ENCODE assay signal across 8 cellular contexts in genomic region chr9:19379283-19379682, GRCh38. TPM values are rescaled to one million over a fixed set of nuclear protein-coding genes. Genes with fewer than 3 reads are reported as not detected.
A peak's percentile ranks its signal among the peaks of the same experiment; 100 is the strongest.
DNase-seq lines count a peak whose midpoint lies in the region; ATAC-seq and TF ChIP-seq lines count a peak whose summit lies in the region.

No MANE protein-coding gene starts in this region.

- peaks cover 34% of the 10 kb centered on the region for H4K20me1 ChIP-seq in hepatocyte (ENCODE audit: insufficient read depth, poor library complexity, severe bottlenecking)

- H3K4me3 Mint-ChIP-seq in activated CD8-positive, alpha-beta memory T cell treated with anti-CD3 and anti-CD28 coated beads, Interleukin-2, amount 10 ng/mL, durations not matched to agents 7 days and 5 days, result peak overlapping the region; percentile 99

- no peaks in the 10 kb centered on the region for H3K9me3 Mint-ChIP-seq in activated CD8-positive, alpha-beta memory T cell treated with anti-CD3 and anti-CD28 coated beads, Interleukin-2, amount 10 ng/mL, durations not matched to agents 7 days and 5 days (ENCODE audit: low read depth)

- H3K4me1 ChIP-seq in hepatocyte (ENCODE audit: insufficient read depth) (peaks cover 17% of the 10 kb centered on the region), spleen (peaks cover 10 to 40% (median 34%) of the 10 kb centered on the region in 6 donors)

- ATAC-seq in activated CD8-positive, alpha-beta memory T cell treated with anti-CD3 and anti-CD28 coated beads, Interleukin-2, amount 10 ng/mL, durations not matched to agents 7 days and 5 days, result no peak
- ATAC-seq in HG03025 (IDR thresholded peaks at IDR 0.05; ENCODE audit: low FRiP score, unreplicated experiment), result no peak

- peaks cover 26% of the 10 kb centered on the region for H3K79me2 ChIP-seq in hepatocyte

- H3K27ac Mint-ChIP-seq in activated CD8-positive, alpha-beta memory T cell treated with anti-CD3 and anti-CD28 coated beads, Interleukin-2, amount 10 ng/mL, durations not matched to agents 7 days and 5 days, result peak overlapping the region; percentile 97

- H3K4me1 Mint-ChIP-seq in activated CD8-positive, alpha-beta memory T cell treated with anti-CD3 and anti-CD28 coated beads, Interleukin-2, amount 10 ng/mL, durations not matched to agents 7 days and 5 days, result peaks cover 54% of the 10 kb centered on the region

- intact Hi-C loops in spleen (cut with DNase I; ENCODE audit: low total_unique reads), result loop anchor here (10.0 kb wide), 1 partner anchor 144 kb away; the partner anchor contains the start of gene DENND4C

- H3K9me2 ChIP-seq in hepatocyte (replicated peaks; ENCODE audit: insufficient read depth), result no peaks in the 10 kb centered on the region

- DNase-seq in HL-60 (ENCODE audit: low read depth in 1 of 2, low spot score in 1 of 2), result peak in 1 of 2 experiments; percentile 13
- no peak for DNase-seq in activated CD8-positive, alpha-beta memory T cell treated with anti-CD3 and anti-CD28 coated beads, Interleukin-2, amount 10 ng/mL, durations not matched to agents 7 days and 5 days
- no peak for DNase-seq in hepatocyte (ENCODE audit: low spot score)
- DNase-seq in spleen, result no peak
- no peak for DNase-seq in DMS79 (lab: John Stamatoyannopoulos, UW)
- no peak for DNase-seq in islet precursor cell
- DNase-seq in activated CD4-positive, CD25-positive, alpha-beta regulatory T cell (lab: John Stamatoyannopoulos, UW), result no peak

- H3K4me3 ChIP-seq in HL-60 (replicated peaks; ENCODE audit: insufficient read depth, low read length) (peak overlapping the region; percentile 59), hepatocyte (peak overlapping the region; percentile 91), spleen (peak overlapping the region; percentile 49 to 90 (median 62))

- H3K27ac ChIP-seq in HL-60 (replicated peaks) (peak overlapping the region; percentile 88), hepatocyte (peak overlapping the region; percentile 96), spleen (peak overlapping the region; percentile 91 to 97 (median 94))

- H3K36me3 Mint-ChIP-seq in activated CD8-positive, alpha-beta memory T cell treated with anti-CD3 and anti-CD28 coated beads, Interleukin-2, amount 10 ng/mL, durations not matched to agents 7 days and 5 days, result peaks cover 56% of the 10 kb centered on the region

- H3K36me3 ChIP-seq in hepatocyte (replicated peaks; ENCODE audit: insufficient read depth, low read depth) (no peaks in the 10 kb centered on the region), spleen (peaks cover 3 to 52% (median 46%) of the 10 kb centered on the region in 6 donors)

- H3K27me3 ChIP-seq in HL-60 (ENCODE audit: insufficient read depth, poor library complexity, severe bottlenecking) (no peaks in the 10 kb centered on the region), hepatocyte (no peaks in the 10 kb centered on the region), spleen (replicated peaks in 1 of 7) (no peaks in the 10 kb centered on the region)

- no peak for TF ChIP-seq CTCF in HL-60 (IDR thresholded peaks at IDR 0.05; ENCODE audit: insufficient read depth, low read length)
- TF ChIP-seq CTCF in hepatocyte (IDR thresholded peaks at IDR 0.05; ENCODE audit: poor library complexity), result no peak
- TF ChIP-seq CTCF in spleen (IDR thresholded peaks at IDR 0.05 in 8 of 11, conservative IDR thresholded peaks at IDR 0.05 in 3 of 11), result no peak

- no peaks in the 10 kb centered on the region for H3K27me3 Mint-ChIP-seq in activated CD8-positive, alpha-beta memory T cell treated with anti-CD3 and anti-CD28 coated beads, Interleukin-2, amount 10 ng/mL, durations not matched to agents 7 days and 5 days

- 2% methylated on average over 12 of the region's 12 CpGs for WGBS in hepatocyte (ENCODE audit: low lambda C conversion rate, missing lambda C conversion rate)
- WGBS in spleen, 5 donors, result 4 to 9% (median 6%) methylated on average over 12 of the region's 12 CpGs

- no peak for TF ChIP-seq POLR2A in spleen (IDR thresholded peaks at IDR 0.05)

- CTCF ChIA-PET in activated CD8-positive, alpha-beta memory T cell treated with anti-CD3 and anti-CD28 coated beads, Interleukin-2, amount 10 ng/mL, durations not matched to agents 7 days and 5 days (lab: Charles Lee), result interaction anchor here (1.3 to 1.9 kb wide), 3 partner anchors 8 to 205 kb away, joined by 3 to 5 read pairs (median 4); no protein-coding TSS in a partner anchor

- peak overlapping the region; percentile 84 for H3K4me2 ChIP-seq in hepatocyte

- H3K9me3 ChIP-seq in hepatocyte (ENCODE audit: low read depth) (no peaks in the 10 kb centered on the region), spleen (no peaks in the 10 kb centered on the region)

- peak overlapping the region; percentile 60 for H2AFZ ChIP-seq in hepatocyte

RNA-seq across cellular contexts. Expression of gene RPS6, which starts 0.8 kb away (rescaled TPM):
- total RNA-seq in activated CD8-positive, alpha-beta memory T cell treated with anti-CD3 and anti-CD28 coated beads, Interleukin-2, amount 10 ng/mL, durations not matched to agents 7 days and 5 days, result 1,000 to 10,000 TPM; 1,796 to 2,110 TPM
- total RNA-seq in hepatocyte (1,650 and 1,680 TPM in 2 replicates), spleen (1,000 to 10,000 TPM; 1,469 to 2,475 (median 2,018) TPM)
- polyA plus RNA-seq in hepatocyte (882 and 899 TPM in 2 replicates), spleen (over 10,000 TPM in 1 of 3 donors, 1,000 to 10,000 TPM in 2; 6,819 to 10,298 (median 7,837) TPM)

RNA-seq across cellular contexts. Expression of gene ACER2, which starts 29.5 kb away (rescaled TPM):
- total RNA-seq in activated CD8-positive, alpha-beta memory T cell treated with anti-CD3 and anti-CD28 coated beads, Interleukin-2, amount 10 ng/mL, durations not matched to agents 7 days and 5 days, result 1 to 10 TPM; 1.9 to 2.1 TPM
- 6.3 and 6.6 TPM in 2 replicates for total RNA-seq in hepatocyte
- 1.1 and 1.3 TPM in 2 replicates for polyA plus RNA-seq in hepatocyte
- 1 to 10 TPM; 2.7 to 7.2 (median 4.4) TPM for total RNA-seq in spleen
- under 1 TPM; 0.09 to 0.45 (median 0.15) TPM for polyA plus RNA-seq in spleen
